In genomic region chr17:81918333-81918669, GRCh38 we compare ENCODE assay signal across 9 cellular contexts. TPM values are rescaled to one million over a fixed set of nuclear protein-coding genes. Genes with fewer than 3 reads are reported as not detected.
A peak's percentile ranks its signal among the peaks of the same experiment; 100 is the strongest.
DNase-seq lines count a peak whose midpoint lies in the region; ATAC-seq and TF ChIP-seq lines count a peak whose summit lies in the region.
"Not testable (repeated sequence)": the region's sequence is repeated elsewhere in the genome, so short reads cannot be mapped to it uniquely, and the experiment has no call there.
"Had no signal": no experiment of that assay in that cellular context is flagged by ENCODE, and none has a peak within 500 bp of the region (broad histone marks: within the 10 kb centered on the region; RNA-seq: fewer than 3 reads in every experiment).

No MANE protein-coding gene starts in this region.

- intact Hi-C loops in natural killer cell (cut with micrococcal nuclease): not testable (repeated sequence)

- H3K27ac Mint-ChIP-seq in CD8-positive, alpha-beta memory T cell: peak overlapping the region; percentile 70 to 93 (median 86)
- peak overlapping the region; percentile 86 for H3K27ac Mint-ChIP-seq in activated naive CD8-positive, alpha-beta T cell treated with anti-CD3 and anti-CD28 coated beads, Interleukin-2, amount 10 ng/mL, durations not matched to agents 7 days and 5 days
- H3K27ac Mint-ChIP-seq in glutamatergic neuron (ENCODE audit: unreplicated experiment): peak overlapping the region; percentile 48
- H3K27ac Mint-ChIP-seq in natural killer cell: peak overlapping the region; percentile 80 to 90
- H3K27ac Mint-ChIP-seq in stimulated activated naive CD8-positive, alpha-beta T cell treated with anti-CD3 and anti-CD28 coated beads, Interleukin-15, amount 100 ng/mL, for 72 hours: peak overlapping the region; percentile 77 to 96

- peak overlapping the region; percentile 86 to 96 (median 90) for H3K4me3 Mint-ChIP-seq in CD8-positive, alpha-beta memory T cell
- peak overlapping the region; percentile 91 for H3K4me3 Mint-ChIP-seq in activated naive CD8-positive, alpha-beta T cell treated with anti-CD3 and anti-CD28 coated beads, Interleukin-2, amount 10 ng/mL, durations not matched to agents 7 days and 5 days
- H3K4me3 Mint-ChIP-seq in glutamatergic neuron (ENCODE audit: unreplicated experiment) (peak overlapping the region; percentile 75), natural killer cell (peak overlapping the region; percentile 97)
- peak overlapping the region; percentile 89 to 95 for H3K4me3 Mint-ChIP-seq in stimulated activated naive CD8-positive, alpha-beta T cell treated with anti-CD3 and anti-CD28 coated beads, Interleukin-15, amount 100 ng/mL, for 72 hours

- H3K4me1 ChIP-seq in CD8-positive, alpha-beta memory T cell (ENCODE audit: insufficient read depth, low read length): peaks cover 19% of the 10 kb centered on the region
- H3K4me1 ChIP-seq in RWPE2 (ENCODE audit: insufficient read depth, poor library complexity, severe bottlenecking): not testable (repeated sequence)

- not testable (repeated sequence) for H3K27me3 ChIP-seq in CD8-positive, alpha-beta memory T cell (ENCODE audit: insufficient read depth, low read length, poor library complexity, severe bottlenecking); RWPE2 (ENCODE audit: insufficient read depth, poor library complexity, severe bottlenecking)

- H3K27me3 Mint-ChIP-seq in CD8-positive, alpha-beta memory T cell; activated naive CD8-positive, alpha-beta T cell treated with anti-CD3 and anti-CD28 coated beads, Interleukin-2, amount 10 ng/mL, durations not matched to agents 7 days and 5 days; glutamatergic neuron (ENCODE audit: unreplicated experiment); natural killer cell (ENCODE audit: low read depth in 2 of 2); stimulated activated naive CD8-positive, alpha-beta T cell treated with anti-CD3 and anti-CD28 coated beads, Interleukin-15, amount 100 ng/mL, for 72 hours: not testable (repeated sequence)

- H3K9me3 Mint-ChIP-seq in CD8-positive, alpha-beta memory T cell; activated naive CD8-positive, alpha-beta T cell treated with anti-CD3 and anti-CD28 coated beads, Interleukin-2, amount 10 ng/mL, durations not matched to agents 7 days and 5 days; glutamatergic neuron (ENCODE audit: unreplicated experiment); natural killer cell; stimulated activated naive CD8-positive, alpha-beta T cell treated with anti-CD3 and anti-CD28 coated beads, Interleukin-15, amount 100 ng/mL, for 72 hours: not testable (repeated sequence)

- H3K4me3 ChIP-seq in CD8-positive, alpha-beta memory T cell (ENCODE audit: low read length): not testable (repeated sequence)
- H3K4me3 ChIP-seq in RWPE2 (ENCODE audit: severe bottlenecking): peak overlapping the region; percentile 98

- peaks cover 0 to 43% (median 3%) of the 10 kb centered on the region in 3 donors for H3K36me3 Mint-ChIP-seq in CD8-positive, alpha-beta memory T cell
- not testable (repeated sequence) for H3K36me3 Mint-ChIP-seq in activated naive CD8-positive, alpha-beta T cell treated with anti-CD3 and anti-CD28 coated beads, Interleukin-2, amount 10 ng/mL, durations not matched to agents 7 days and 5 days; glutamatergic neuron (ENCODE audit: unreplicated experiment); natural killer cell

- POLR2A ChIA-PET in CD8-positive, alpha-beta memory T cell (lab: Charles Lee); activated naive CD8-positive, alpha-beta T cell treated with anti-CD3 and anti-CD28 coated beads, Interleukin-2, amount 10 ng/mL, durations not matched to agents 7 days and 5 days (lab: Charles Lee): not testable (repeated sequence)

- not testable (repeated sequence) for TF ChIP-seq CTCF in RWPE2 (IDR thresholded peaks at IDR 0.05; ENCODE audit: poor library complexity, severe bottlenecking); natural killer cell (IDR thresholded peaks at IDR 0.05)
- TF ChIP-seq CTCF in glutamatergic neuron (IDR thresholded peaks at IDR 0.05; ENCODE audit: partially characterized antibody, unreplicated experiment): peak; percentile 13

- peaks cover 26% of the 10 kb centered on the region for H3K36me3 ChIP-seq in CD8-positive, alpha-beta memory T cell (ENCODE audit: insufficient read depth, low read length)
- peaks cover 49% of the 10 kb centered on the region for H3K36me3 ChIP-seq in RWPE2 (ENCODE audit: low read depth)

- peaks cover 20 to 30% (median 22%) of the 10 kb centered on the region in 3 donors for H3K4me1 Mint-ChIP-seq in CD8-positive, alpha-beta memory T cell
- peaks cover 17% of the 10 kb centered on the region for H3K4me1 Mint-ChIP-seq in activated naive CD8-positive, alpha-beta T cell treated with anti-CD3 and anti-CD28 coated beads, Interleukin-2, amount 10 ng/mL, durations not matched to agents 7 days and 5 days
- peaks cover 19% of the 10 kb centered on the region for H3K4me1 Mint-ChIP-seq in glutamatergic neuron (ENCODE audit: low read depth, unreplicated experiment)
- peaks cover 22 to 34% of the 10 kb centered on the region in 2 donors for H3K4me1 Mint-ChIP-seq in natural killer cell
- peaks cover 55% of the 10 kb centered on the region for H3K4me1 Mint-ChIP-seq in stimulated activated naive CD8-positive, alpha-beta T cell treated with anti-CD3 and anti-CD28 coated beads, Interleukin-15, amount 100 ng/mL, for 72 hours

- not testable (repeated sequence) for H3K9me3 ChIP-seq in CD8-positive, alpha-beta memory T cell (ENCODE audit: low read length); RWPE2 (ENCODE audit: severe bottlenecking)

- not testable (repeated sequence) for H3K27ac ChIP-seq in CD8-positive, alpha-beta memory T cell (ENCODE audit: low read depth, low read length); RWPE2 (ENCODE audit: poor library complexity, severe bottlenecking)

- CTCF ChIA-PET in CD8-positive, alpha-beta memory T cell (lab: Charles Lee): not testable (repeated sequence)

- peak; percentile 9 for ATAC-seq in GM21737 (IDR thresholded peaks at IDR 0.05; ENCODE audit: unreplicated experiment)
- peak; percentile 9 for ATAC-seq in HG03175 (IDR thresholded peaks at IDR 0.05; ENCODE audit: unreplicated experiment)
- peak; percentile 7; the same call in 2 of the 3 replicates for ATAC-seq in RWPE2 (ENCODE audit: low read depth)
- peak; percentile 13 for ATAC-seq in activated naive CD8-positive, alpha-beta T cell treated with anti-CD3 and anti-CD28 coated beads, Interleukin-2, amount 10 ng/mL, durations not matched to agents 7 days and 5 days (ENCODE audit: low read depth)
- ATAC-seq in natural killer cell: peak in 1 of 3 donors; percentile 26
- peak; percentile 47 for ATAC-seq in stimulated activated naive CD8-positive, alpha-beta T cell treated with anti-CD3 and anti-CD28 coated beads, Interleukin-15, amount 100 ng/mL, for 72 hours

- DNase-seq in CD8-positive, alpha-beta memory T cell; RWPE2 (ENCODE audit: low spot score); activated naive CD8-positive, alpha-beta T cell treated with anti-CD3 and anti-CD28 coated beads, Interleukin-2, amount 10 ng/mL, durations not matched to agents 7 days and 5 days; glutamatergic neuron; natural killer cell: not testable (repeated sequence)
- peak in 1 of 2 donors; percentile 33 for DNase-seq in stimulated activated naive CD8-positive, alpha-beta T cell treated with anti-CD3 and anti-CD28 coated beads, Interleukin-15, amount 100 ng/mL, for 72 hours

RNA-seq across cellular contexts. Expression of gene SIRT7, which starts 0.3 kb away (rescaled TPM):
- 10 to 100 TPM; 41.4 to 41.7 TPM for total RNA-seq in CD8-positive, alpha-beta memory T cell
- 40.1 TPM for polyA plus RNA-seq in CD8-positive, alpha-beta memory T cell
- total RNA-seq in activated naive CD8-positive, alpha-beta T cell treated with anti-CD3 and anti-CD28 coated beads, Interleukin-2, amount 10 ng/mL, durations not matched to agents 7 days and 5 days: 10 to 100 TPM; 64.8 to 65.2 TPM
- total RNA-seq in glutamatergic neuron (ENCODE audit: unreplicated experiment) (38.7 TPM), natural killer cell (100 to 1,000 TPM in 1 of 3 donors, 10 to 100 TPM in 2; 75.8 to 102 (median 94.9) TPM)

RNA-seq across cellular contexts. Expression of gene PCYT2, which starts 7.1 kb away (rescaled TPM):
- total RNA-seq in CD8-positive, alpha-beta memory T cell: 10 to 100 TPM; 30.3 to 31.6 TPM
- polyA plus RNA-seq in CD8-positive, alpha-beta memory T cell: 35.7 TPM
- 10 to 100 TPM; 39.3 to 44.5 TPM for total RNA-seq in activated naive CD8-positive, alpha-beta T cell treated with anti-CD3 and anti-CD28 coated beads, Interleukin-2, amount 10 ng/mL, durations not matched to agents 7 days and 5 days
- total RNA-seq in glutamatergic neuron (ENCODE audit: unreplicated experiment) (63.0 TPM), natural killer cell (10 to 100 TPM; 30.6 to 34.4 (median 34.2) TPM)

RNA-seq across cellular contexts. Expression of gene MAFG, which starts 9.2 kb away (rescaled TPM):
- 10 to 100 TPM; 28.4 to 34.7 TPM for total RNA-seq in CD8-positive, alpha-beta memory T cell
- polyA plus RNA-seq in CD8-positive, alpha-beta memory T cell: 2.5 TPM
- total RNA-seq in activated naive CD8-positive, alpha-beta T cell treated with anti-CD3 and anti-CD28 coated beads, Interleukin-2, amount 10 ng/mL, durations not matched to agents 7 days and 5 days: 10 to 100 TPM; 18.3 to 20.4 TPM
- total RNA-seq in glutamatergic neuron (ENCODE audit: unreplicated experiment): 30.6 TPM
- total RNA-seq in natural killer cell: 10 to 100 TPM; 11.9 to 14.6 (median 13.2) TPM

RNA-seq across cellular contexts. Expression of gene NPB, which starts 16.3 kb away (rescaled TPM):
- under 1 TPM; 0.57 to 0.62 TPM for total RNA-seq in CD8-positive, alpha-beta memory T cell
- polyA plus RNA-seq in CD8-positive, alpha-beta memory T cell: not detected
- 1 to 10 TPM in 1 of 2 experiments, under 1 TPM in 1; 0.47 to 1.0 TPM for total RNA-seq in activated naive CD8-positive, alpha-beta T cell treated with anti-CD3 and anti-CD28 coated beads, Interleukin-2, amount 10 ng/mL, durations not matched to agents 7 days and 5 days
- total RNA-seq in glutamatergic neuron (ENCODE audit: unreplicated experiment) (0.96 TPM), natural killer cell (under 1 TPM in 2 of 3 donors, not detected in 1; 0.18 to 0.31 TPM)
- polyA plus RNA-seq: keratinocyte had no signal

RNA-seq across cellular contexts. Expression of gene PYCR1, which starts 18.8 kb away (rescaled TPM):
- total RNA-seq in CD8-positive, alpha-beta memory T cell: 100 to 1,000 TPM; 128 to 138 TPM
- 0.63 TPM for polyA plus RNA-seq in CD8-positive, alpha-beta memory T cell
- total RNA-seq in activated naive CD8-positive, alpha-beta T cell treated with anti-CD3 and anti-CD28 coated beads, Interleukin-2, amount 10 ng/mL, durations not matched to agents 7 days and 5 days: 10 to 100 TPM; 12.1 to 17.8 TPM
- total RNA-seq in glutamatergic neuron (ENCODE audit: unreplicated experiment) (68.1 TPM), natural killer cell (1 to 10 TPM in 1 of 3 donors, not detected in 2; 3.4 TPM)
